Comparison of ENCODE assay signal across 8 cellular contexts in genomic region chr10:71974489-71975011, GRCh38. TPM values are rescaled to one million over a fixed set of nuclear protein-coding genes. Genes with fewer than 3 reads are reported as not detected.
DNase-seq lines count a peak whose midpoint lies in the region; ATAC-seq and TF ChIP-seq lines count a peak whose summit lies in the region.

No MANE protein-coding gene starts in this region.

- in situ Hi-C loops in astrocyte of the spinal cord (cut with HindIII; ENCODE audit: low sequenced_read_pairs): no loop called here

- H3K27ac ChIP-seq in osteoblast (ENCODE audit: low read depth, low read length): peak overlapping the region; percentile 75

- TF ChIP-seq CTCF in astrocyte of the spinal cord (IDR thresholded peaks at IDR 0.05; ENCODE audit: low read depth, low read length) (no peak), osteoblast (IDR thresholded peaks at IDR 0.05; ENCODE audit: extremely low read depth, low read depth, low read length) (no peak)

- peak; percentile 71 for ATAC-seq in GM18511 (IDR thresholded peaks at IDR 0.05; ENCODE audit: unreplicated experiment)
- peak; percentile 76 for ATAC-seq in HG03432 (IDR thresholded peaks at IDR 0.05; ENCODE audit: unreplicated experiment)
- no peak for ATAC-seq in HG02973 (IDR thresholded peaks at IDR 0.05; ENCODE audit: unreplicated experiment)

- H3K79me2 ChIP-seq in osteoblast (ENCODE audit: insufficient read depth, low read length): peaks cover 83% of the 10 kb centered on the region

- H4K20me1 ChIP-seq in osteoblast (ENCODE audit: insufficient read depth, low read length): peaks cover 39% of the 10 kb centered on the region

- peaks cover 86% of the 10 kb centered on the region for H3K4me1 ChIP-seq in osteoblast (ENCODE audit: insufficient read depth, low read length)

- no peaks in the 10 kb centered on the region for H3K27me3 ChIP-seq in osteoblast (ENCODE audit: insufficient read depth, low read length)

- peak overlapping the region; percentile 30 for H3K4me2 ChIP-seq in osteoblast (ENCODE audit: insufficient read depth, low read length)

- H3K36me3 ChIP-seq in osteoblast (ENCODE audit: insufficient read depth, low read length): peaks cover 12% of the 10 kb centered on the region

- H3K4me3 ChIP-seq in astrocyte of the spinal cord (ENCODE audit: low read depth, low read length): no peak overlapping the region
- peak overlapping the region; percentile 28 for H3K4me3 ChIP-seq in osteoblast (ENCODE audit: insufficient read depth, low read length)

- H3K9me3 ChIP-seq in osteoblast (ENCODE audit: low read depth, low read length): no peaks in the 10 kb centered on the region

- peak; percentile 59 for DNase-seq in astrocyte of the spinal cord (ENCODE audit: low read depth, low spot score)
- peak; percentile 97 for DNase-seq in osteoblast (ENCODE audit: insufficient read length, low spot score, missing footprints)
- no peak for DNase-seq in NCI-H2227 (lab: John Stamatoyannopoulos, UW; ENCODE audit: unreplicated experiment)
- no peak for DNase-seq in middle frontal gyrus (ENCODE audit: extremely low spot score, low spot score)
- no peak for DNase-seq in effector CD4-positive, alpha-beta T cell

- H2AFZ ChIP-seq in osteoblast (ENCODE audit: low read length): no peak overlapping the region

RNA-seq across cellular contexts. Expression of gene CHST3, which starts 10.4 kb away (rescaled TPM):
- total RNA-seq in osteoblast: 39.5 and 43.1 TPM in 2 replicates

Comparison
In these comparisons a context has a peak if more than half of its experiments do, and no peak if none do; other contexts are left out.
1. DNase-seq: peak in astrocyte of the spinal cord (single experiment) and osteoblast (single experiment); none in NCI-H2227 (single experiment), middle frontal gyrus (single experiment) and effector CD4-positive, alpha-beta T cell (single experiment).